9 cellular contexts compared by ENCODE assay signal in the genomic region with DNA sequence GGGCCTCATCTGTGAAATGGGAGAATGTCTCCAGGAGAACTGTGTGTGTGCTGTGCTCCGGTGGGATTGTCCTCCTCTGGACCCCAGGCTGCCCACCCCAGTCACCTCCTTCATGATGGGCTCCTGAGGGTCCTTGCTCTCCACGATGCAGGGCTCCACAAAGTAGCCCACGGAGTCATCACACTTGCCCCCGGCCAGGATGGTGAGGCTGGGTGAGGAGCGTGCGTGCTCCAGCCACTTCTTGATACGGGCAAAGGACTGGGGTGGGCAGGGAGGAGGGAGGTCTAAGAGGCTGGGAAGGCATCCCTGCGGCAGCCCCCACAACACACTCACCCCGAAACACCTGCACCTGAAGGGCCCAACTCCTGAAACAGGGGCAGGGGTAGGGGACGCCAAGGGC. TPM values are rescaled to one million over a fixed set of nuclear protein-coding genes. Genes with fewer than 3 reads are reported as not detected.
"Had no signal": no experiment of that assay in that cellular context is flagged by ENCODE, and none has a peak within 500 bp of the region (broad histone marks: within the 10 kb centered on the region; RNA-seq: fewer than 3 reads in every experiment).

No MANE protein-coding gene starts in this region.

- H3K4me3 ChIP-seq: GM12878 had no signal

- FAIRE-seq: G401.6, GM12878, GM12891, GM12892, GM18507, GM19239 had no signal

- DNase-seq: GDM1, GF-D8 had no signal

RNA-seq across cellular contexts. Expression of a gene that starts 16.8 kb away (rescaled TPM):
- total RNA-seq: G401, GM12878 had no signal
- polyA plus RNA-seq: GM12878 had no signal
